1 cellular context compared by ENCODE assay signal in genomic region chr1:148264374-148265276, GRCh38.
A peak's percentile ranks its signal among the peaks of the same experiment; 100 is the strongest.
TF ChIP-seq lines count a peak whose summit lies in the region.

No MANE protein-coding gene starts in this region.

TF ChIP-seq in HEK293, 187 proteins besides CTCF, POLR2A, EP300 and RAD21 (continued from another document and continues in another):
- TF ChIP-seq ZNF639 (tag by site-specific recombination; IDR thresholded peaks at IDR 0.05) (peak; percentile 95), ZNF140 (tag by site-specific recombination; IDR thresholded peaks at IDR 0.05) (no peak), SP2 (tag by site-specific recombination; IDR thresholded peaks at IDR 0.05) (peak; percentile 66), ZNF660 (tag by site-specific recombination; IDR thresholded peaks at IDR 0.05) (peak; percentile 98), ZNF2 (tag by site-specific recombination; IDR thresholded peaks at IDR 0.05) (peak; percentile 95), SCRT2 (tag by site-specific recombination; IDR thresholded peaks at IDR 0.05) (peak; percentile 78), PRDM10 (tag by site-specific recombination; IDR thresholded peaks at IDR 0.05) (peak; percentile 93), ZBTB7A (tag by site-specific recombination; IDR thresholded peaks at IDR 0.05; ENCODE audit: low read depth) (peak; percentile 87), ZBTB17 (tag by site-specific recombination; IDR thresholded peaks at IDR 0.05) (peak; percentile 100), ZNF133 (tag by site-specific recombination; IDR thresholded peaks at IDR 0.05) (no peak), ZNF837 (tag by site-specific recombination; IDR thresholded peaks at IDR 0.05) (peak; percentile 92), ZNF843 (tag by site-specific recombination; IDR thresholded peaks at IDR 0.05) (peak; percentile 68), MYNN (tag by site-specific recombination; IDR thresholded peaks at IDR 0.05; ENCODE audit: borderline replicate concordance) (no peak), INSM2 (tag by site-specific recombination; IDR thresholded peaks at IDR 0.05) (peak; percentile 89), ZEB2 (tag by site-specific recombination; IDR thresholded peaks at IDR 0.05) (peak; percentile 100), KLF9 (tag by site-specific recombination; IDR thresholded peaks at IDR 0.05; ENCODE audit: low read depth) (peak; percentile 29; the same call in 1 of the 2 replicates), ZNF692 (tag by site-specific recombination; IDR thresholded peaks at IDR 0.05) (peak; percentile 83), ZBTB11 (tag by site-specific recombination; conservative IDR thresholded peaks at IDR 0.05; ENCODE audit: low read depth) (peak; percentile 69), ZNF449 (tag by site-specific recombination; IDR thresholded peaks at IDR 0.05) (peak; percentile 41; the same call in 1 of the 2 replicates), ZNF549 (tag by site-specific recombination; IDR thresholded peaks at IDR 0.05) (peak; percentile 76), ZBTB20 (tag by site-specific recombination; IDR thresholded peaks at IDR 0.05) (peak; percentile 94), ZSCAN4 (tag by site-specific recombination; IDR thresholded peaks at IDR 0.05) (peak; percentile 37; the same call in 1 of the 2 replicates), SP7 (tag by site-specific recombination; IDR thresholded peaks at IDR 0.05) (peak; percentile 91), ZNF10 (tag by site-specific recombination; IDR thresholded peaks at IDR 0.05) (peak; percentile 53; the same call in 1 of the 2 replicates), ZNF132 (tag by site-specific recombination; IDR thresholded peaks at IDR 0.05; ENCODE audit: borderline replicate concordance) (no peak), ZNF513 (tag by site-specific recombination; IDR thresholded peaks at IDR 0.05) (peak; percentile 53), ZSCAN18 (tag by site-specific recombination; IDR thresholded peaks at IDR 0.05) (0 out of 2 replicates have a peak, but pooled peaks have one; percentile 66), ZNF560 (tag by site-specific recombination; IDR thresholded peaks at IDR 0.05; ENCODE audit: borderline replicate concordance) (no peak), ZNF175 (tag by site-specific recombination; IDR thresholded peaks at IDR 0.05) (no peak), KLF8 (tag by site-specific recombination; IDR thresholded peaks at IDR 0.05) (peak; percentile 90), ZNF488 (tag by site-specific recombination; IDR thresholded peaks at IDR 0.05) (no peak), PATZ1 (tag by site-specific recombination; IDR thresholded peaks at IDR 0.05) (peak; percentile 97), ZNF747 (tag by site-specific recombination; IDR thresholded peaks at IDR 0.05) (no peak)
